Comparison of ENCODE assay signal across 8 cellular contexts in the genomic region with DNA sequence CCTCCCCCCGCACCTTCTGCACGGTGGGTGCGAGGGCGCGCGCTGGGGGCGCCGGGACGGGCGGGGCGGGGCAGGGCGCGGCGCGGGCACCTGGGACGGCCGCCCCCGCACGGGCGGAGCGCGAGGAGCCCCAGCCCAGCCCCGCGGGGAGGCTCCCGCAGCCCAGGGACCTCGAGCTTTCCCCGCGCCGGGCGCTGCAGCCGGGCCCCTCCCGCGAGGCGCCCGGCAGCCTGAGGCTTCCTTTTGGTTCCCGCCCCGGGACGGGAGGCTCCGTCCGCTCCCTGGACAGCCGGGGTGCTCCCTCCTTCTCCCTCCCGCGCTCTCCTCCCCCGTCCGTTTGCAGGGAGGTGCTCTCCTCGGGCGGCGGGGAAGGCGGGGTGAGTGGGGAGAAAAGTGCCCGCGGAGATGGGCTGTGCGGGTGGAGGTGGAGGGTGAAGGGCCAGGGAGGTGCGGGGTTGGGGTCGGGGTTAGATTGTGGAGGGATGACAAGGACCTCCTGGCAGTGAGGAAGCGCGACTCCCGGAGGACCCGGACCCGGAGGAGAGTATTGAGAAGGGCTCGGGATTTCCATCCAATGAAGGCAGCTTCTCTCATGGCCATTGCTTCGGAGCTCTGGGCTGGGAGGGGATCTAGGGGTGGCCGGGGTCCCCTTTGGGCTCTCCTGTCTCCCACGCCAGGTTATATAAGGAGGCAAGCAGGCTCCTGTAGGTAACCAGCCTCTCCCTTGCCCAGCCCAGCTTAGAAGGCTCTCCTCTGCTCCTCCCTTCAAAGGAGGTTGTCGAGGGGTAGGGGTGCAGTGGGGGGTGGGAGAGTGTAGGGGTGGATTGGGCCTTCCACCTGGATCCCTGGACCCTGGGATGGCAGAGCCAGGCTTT. TPM values are rescaled to one million over a fixed set of nuclear protein-coding genes. Genes with fewer than 3 reads are reported as not detected.
DNase-seq lines count a peak whose midpoint lies in the region; ATAC-seq and TF ChIP-seq lines count a peak whose summit lies in the region.

No MANE protein-coding gene starts in this region.

- peaks cover 57% of the 10 kb centered on the region for H3K4me1 Mint-ChIP-seq in HFFc6 (ENCODE audit: low read depth)

- no peaks in the 10 kb centered on the region for H3K9me3 ChIP-seq in lung (ENCODE audit: control insufficient read depth in 2 of 2, insufficient read depth in 1 of 2, low read length in 1 of 2)
- H3K9me3 ChIP-seq in testis, result no peaks in the 10 kb centered on the region

- H3K27ac ChIP-seq in dorsolateral prefrontal cortex, result peak overlapping the region in 58 of 59 donors; percentile 55 to 94 (median 87)
- peak overlapping the region; percentile 37 to 87 for H3K27ac ChIP-seq in lung (ENCODE audit: low read depth in 1 of 2, low read length in 1 of 2)
- peak overlapping the region; percentile 78 to 85 for H3K27ac ChIP-seq in testis

- TF ChIP-seq POLR2A in testis (IDR thresholded peaks at IDR 0.05), result no peak

- H3K4me1 ChIP-seq in lung (ENCODE audit: control insufficient read depth in 2 of 2, insufficient read depth in 2 of 2, low read length in 2 of 2), result peaks cover 14 to 21% of the 10 kb centered on the region in 2 donors
- peaks cover 21% of the 10 kb centered on the region for H3K4me1 ChIP-seq in testis

- H3K36me3 Mint-ChIP-seq in HFFc6 (ENCODE audit: low read depth), result peaks cover 17% of the 10 kb centered on the region

- peak overlapping the region; percentile 50 to 84 (median 72) for H3K4me3 ChIP-seq in dorsolateral prefrontal cortex
- H3K4me3 ChIP-seq in lung, result peak overlapping the region; percentile 63
- H3K4me3 ChIP-seq in testis, result peak overlapping the region; percentile 63 to 66

- H3K27me3 ChIP-seq in dorsolateral prefrontal cortex (no peaks in the 10 kb centered on the region), lung (ENCODE audit: control insufficient read depth, insufficient read depth) (no peaks in the 10 kb centered on the region), testis (no peaks in the 10 kb centered on the region)

- DNase-seq in GM10266 (ENCODE audit: extremely low spot score), result peak; percentile 40
- DNase-seq in HFFc6, result no peak
- peak in 4 of 10 donors; percentile 45 to 64 (median 56) for DNase-seq in dorsolateral prefrontal cortex
- peak; percentile 58 for DNase-seq in lung (ENCODE audit: low spot score)
- DNase-seq in testis, result no peak
- no peak for DNase-seq in NCI-H82 treated with DMSO at 0.1 percent for 48 hours (lab: John Stamatoyannopoulos, UW; ENCODE audit: unreplicated experiment)
- DNase-seq in activated effector memory CD4-positive, alpha-beta T cell treated with Interleukin-2 at 50 U/mL for 16 hours, result no peak

- ATAC-seq in SK-N-SH treated with all-trans-retinoic acid at 6 μM for 48 hours (peak; percentile 55), lung (ENCODE audit: insufficient read depth, low FRiP score) (peak; percentile 8)

- peak overlapping the region; percentile 87 for H3K4me3 Mint-ChIP-seq in HFFc6

- H3K27me3 Mint-ChIP-seq in HFFc6 (ENCODE audit: insufficient read depth), result peaks cover 2% of the 10 kb centered on the region

- 2 to 9% methylated on average over 18 to 64 of the region's 64 CpGs for WGBS in lung, 2 donors
- 2 to 3% methylated on average over 16 to 39 of the region's 64 CpGs for WGBS in testis, 2 donors

- peak overlapping the region; percentile 26; the same call in 1 of the 2 replicates for H3K27ac Mint-ChIP-seq in HFFc6

- intact Hi-C loops in dorsolateral prefrontal cortex (cut with DNase I), result loop anchor here (2.0 to 5.0 kb wide), 2 partner anchors 120 to 121 kb away; no protein-coding TSS in a partner anchor
- intact Hi-C loops in testis (cut with DNase I; ENCODE audit: low total_unique reads), result no loop called here

- TF ChIP-seq CTCF in GM10266 (IDR thresholded peaks at IDR 0.05; ENCODE audit: control insufficient read depth, insufficient read depth, low read depth, missing control alignments) (no peak), HFFc6 (IDR thresholded peaks at IDR 0.05) (no peak), dorsolateral prefrontal cortex (IDR thresholded peaks at IDR 0.05 in 54 of 56, conservative IDR thresholded peaks at IDR 0.05 in 2 of 56; ENCODE audit: low read depth in 1 of 56, partially characterized antibody in 56 of 56) (no peak), lung (IDR thresholded peaks at IDR 0.05; ENCODE audit: control extremely low read depth, extremely low read depth) (no peak), testis (IDR thresholded peaks at IDR 0.05) (no peak)

- H3K9me3 Mint-ChIP-seq in HFFc6, result no peaks in the 10 kb centered on the region

- peaks cover 0 to 7% of the 10 kb centered on the region in 2 donors for H3K36me3 ChIP-seq in lung (ENCODE audit: control insufficient read depth in 2 of 2, insufficient read depth in 2 of 2, low read length in 2 of 2)
- no peaks in the 10 kb centered on the region for H3K36me3 ChIP-seq in testis (ENCODE audit: low read depth, missing control alignments)

TF ChIP-seq in SK-N-SH treated with all-trans-retinoic acid at 6 μM for 48 hours, 23 proteins besides CTCF, POLR2A, EP300 and RAD21:
- TF ChIP-seq, protein P1, sequence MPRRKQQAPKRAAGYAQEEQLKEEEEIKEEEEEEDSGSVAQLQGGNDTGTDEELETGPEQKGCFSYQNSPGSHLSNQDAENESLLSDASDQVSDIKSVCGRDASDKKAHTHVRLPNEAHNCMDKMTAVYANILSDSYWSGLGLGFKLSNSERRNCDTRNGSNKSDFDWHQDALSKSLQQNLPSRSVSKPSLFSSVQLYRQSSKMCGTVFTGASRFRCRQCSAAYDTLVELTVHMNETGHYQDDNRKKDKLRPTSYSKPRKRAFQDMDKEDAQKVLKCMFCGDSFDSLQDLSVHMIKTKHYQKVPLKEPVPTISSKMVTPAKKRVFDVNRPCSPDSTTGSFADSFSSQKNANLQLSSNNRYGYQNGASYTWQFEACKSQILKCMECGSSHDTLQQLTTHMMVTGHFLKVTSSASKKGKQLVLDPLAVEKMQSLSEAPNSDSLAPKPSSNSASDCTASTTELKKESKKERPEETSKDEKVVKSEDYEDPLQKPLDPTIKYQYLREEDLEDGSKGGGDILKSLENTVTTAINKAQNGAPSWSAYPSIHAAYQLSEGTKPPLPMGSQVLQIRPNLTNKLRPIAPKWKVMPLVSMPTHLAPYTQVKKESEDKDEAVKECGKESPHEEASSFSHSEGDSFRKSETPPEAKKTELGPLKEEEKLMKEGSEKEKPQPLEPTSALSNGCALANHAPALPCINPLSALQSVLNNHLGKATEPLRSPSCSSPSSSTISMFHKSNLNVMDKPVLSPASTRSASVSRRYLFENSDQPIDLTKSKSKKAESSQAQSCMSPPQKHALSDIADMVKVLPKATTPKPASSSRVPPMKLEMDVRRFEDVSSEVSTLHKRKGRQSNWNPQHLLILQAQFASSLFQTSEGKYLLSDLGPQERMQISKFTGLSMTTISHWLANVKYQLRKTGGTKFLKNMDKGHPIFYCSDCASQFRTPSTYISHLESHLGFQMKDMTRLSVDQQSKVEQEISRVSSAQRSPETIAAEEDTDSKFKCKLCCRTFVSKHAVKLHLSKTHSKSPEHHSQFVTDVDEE (CRISPR knock-in tag; IDR thresholded peaks at IDR 0.05), result 0 out of 2 replicates have a peak, but pooled peaks have one; percentile 23
- TF ChIP-seq, protein P2, sequence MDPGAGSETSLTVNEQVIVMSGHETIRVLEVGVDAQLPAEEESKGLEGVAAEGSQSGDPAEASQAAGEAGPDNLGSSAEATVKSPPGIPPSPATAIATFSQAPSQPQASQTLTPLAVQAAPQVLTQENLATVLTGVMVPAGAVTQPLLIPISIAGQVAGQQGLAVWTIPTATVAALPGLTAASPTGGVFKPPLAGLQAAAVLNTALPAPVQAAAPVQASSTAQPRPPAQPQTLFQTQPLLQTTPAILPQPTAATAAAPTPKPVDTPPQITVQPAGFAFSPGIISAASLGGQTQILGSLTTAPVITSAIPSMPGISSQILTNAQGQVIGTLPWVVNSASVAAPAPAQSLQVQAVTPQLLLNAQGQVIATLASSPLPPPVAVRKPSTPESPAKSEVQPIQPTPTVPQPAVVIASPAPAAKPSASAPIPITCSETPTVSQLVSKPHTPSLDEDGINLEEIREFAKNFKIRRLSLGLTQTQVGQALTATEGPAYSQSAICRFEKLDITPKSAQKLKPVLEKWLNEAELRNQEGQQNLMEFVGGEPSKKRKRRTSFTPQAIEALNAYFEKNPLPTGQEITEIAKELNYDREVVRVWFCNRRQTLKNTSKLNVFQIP (CRISPR knock-in tag; IDR thresholded peaks at IDR 0.05; ENCODE audit: borderline replicate concordance, low read depth), result no peak

RNA-seq across cellular contexts. Expression of a gene that starts 0.6 kb away (rescaled TPM):
- total RNA-seq in HFFc6 (2021; fragmentation: NEBNext Ultra II Directional; extraction: Animal tissue kit (Norgen Biotek cat#: 25700)), result 10 to 100 TPM; 48.0 to 67.8 (median 61.8) TPM
- 10 to 100 TPM; 21.8 to 96.2 (median 36.8) TPM for total RNA-seq in dorsolateral prefrontal cortex
- 10 to 100 TPM; 34.8 to 77.5 TPM for total RNA-seq in lung
- 10 to 100 TPM; 38.0 to 88.9 TPM for polyA plus RNA-seq in lung
- 10 to 100 TPM; 10.7 to 19.0 TPM for total RNA-seq in testis
- 14.0 TPM for polyA plus RNA-seq in testis (ENCODE audit: insufficient read depth, low read depth, low replicate concordance)

Comparison
In these comparisons a context has a peak if more than half of its experiments do, and no peak if none do; other contexts are left out.
1. DNase-seq: peak in GM10266 (single experiment) and lung (single experiment); none in HFFc6 (single experiment), testis (single experiment), NCI-H82 treated with DMSO at 0.1 percent for 48 hours (single experiment) and activated effector memory CD4-positive, alpha-beta T cell treated with Interleukin-2 at 50 U/mL for 16 hours (single experiment).
2. Peak in every context shown above with its lines, with median percentiles within 50 percentile points of each other: H3K27ac ChIP-seq and H3K4me3 ChIP-seq.